8 cellular contexts compared by ENCODE assay signal in the genomic region with DNA sequence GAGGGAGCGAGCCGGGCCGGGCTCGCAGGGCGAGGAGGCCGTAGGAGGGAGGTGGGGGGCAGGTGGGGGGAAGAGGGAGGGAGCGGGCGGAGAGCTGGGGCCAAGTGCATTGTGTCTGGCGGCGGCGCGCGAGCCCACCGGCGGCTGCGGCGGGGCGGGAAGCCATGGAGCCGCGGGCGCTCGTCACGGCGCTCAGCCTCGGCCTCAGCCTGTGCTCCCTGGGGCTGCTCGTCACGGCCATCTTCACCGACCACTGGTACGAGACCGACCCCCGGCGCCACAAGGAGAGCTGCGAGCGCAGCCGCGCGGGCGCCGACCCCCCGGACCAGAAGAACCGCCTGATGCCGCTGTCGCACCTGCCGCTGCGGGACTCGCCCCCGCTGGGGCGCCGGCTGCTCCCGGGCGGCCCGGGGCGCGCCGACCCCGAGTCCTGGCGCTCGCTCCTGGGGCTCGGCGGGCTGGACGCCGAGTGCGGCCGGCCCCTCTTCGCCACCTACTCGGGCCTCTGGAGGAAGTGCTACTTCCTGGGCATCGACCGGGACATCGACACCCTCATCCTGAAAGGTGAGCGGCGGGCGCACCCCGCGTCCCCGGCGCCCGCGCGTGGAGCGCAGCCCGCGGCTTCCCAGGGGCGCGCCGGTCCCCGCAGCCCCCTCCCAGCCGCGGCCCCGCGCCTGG. TPM values are rescaled to one million over a fixed set of nuclear protein-coding genes. Genes with fewer than 3 reads are reported as not detected.
A peak's percentile ranks its signal among the peaks of the same experiment; 100 is the strongest.
DNase-seq lines count a peak whose midpoint lies in the region; ATAC-seq and TF ChIP-seq lines count a peak whose summit lies in the region.

TSS of gene TMEM178A (plus strand) at position 107 of the 678 bp plus-strand sequence. CDS start at position 165, 58 bp downstream.

- H3K4me1 Mint-ChIP-seq in activated T-cell treated with anti-CD3 and anti-CD28 coated beads, Interleukin-2, amount 50 U/mL, for 72 hours (ENCODE audit: low read depth) = peaks cover 19% of the 10 kb centered on the region

- peak within 1 kb of the TSS; percentile 37 to 73 (median 62) for H3K4me3 ChIP-seq in sigmoid colon

- peaks cover 0 to 17% (median 12%) of the 10 kb centered on the region in 4 donors for H3K4me1 ChIP-seq in sigmoid colon

- TF ChIP-seq POLR2A in sigmoid colon (IDR thresholded peaks at IDR 0.05) = no peak

- peaks cover 79% of the 10 kb centered on the region for H3K27me3 Mint-ChIP-seq in activated T-cell treated with anti-CD3 and anti-CD28 coated beads, Interleukin-2, amount 50 U/mL, for 72 hours (ENCODE audit: low read depth)

- no peaks in the 10 kb centered on the region for H3K9me3 Mint-ChIP-seq in activated T-cell treated with anti-CD3 and anti-CD28 coated beads, Interleukin-2, amount 50 U/mL, for 72 hours

- H3K27ac ChIP-seq in sigmoid colon = peak within 1 kb of the TSS in 3 of 4 donors; percentile 34 to 49 (median 35)

- no peak for DNase-seq in Right ventricle myocardium inferior (ENCODE audit: missing footprints)
- DNase-seq in cardiac septum (ENCODE audit: low spot score) = no peak
- DNase-seq in activated T-cell treated with anti-CD3 and anti-CD28 coated beads, Interleukin-2, amount 50 U/mL, for 72 hours = peak in 1 of 2 donors; percentile 9
- DNase-seq in left ventricle myocardium superior = peak; percentile 38
- DNase-seq in sigmoid colon = no peak
- DNase-seq in RPMI8226 = no peak
- DNase-seq in T-helper 9 cell = no peak

- TF ChIP-seq EP300 in sigmoid colon (IDR thresholded peaks at IDR 0.05) = no peak

- H3K27ac Mint-ChIP-seq in activated T-cell treated with anti-CD3 and anti-CD28 coated beads, Interleukin-2, amount 50 U/mL, for 72 hours = no peak within 1 kb of the TSS

- 1% methylated on average over 90 of the region's 90 CpGs for WGBS in sigmoid colon, 2 donors

- H3K36me3 Mint-ChIP-seq in activated T-cell treated with anti-CD3 and anti-CD28 coated beads, Interleukin-2, amount 50 U/mL, for 72 hours (ENCODE audit: insufficient read depth in 2 of 2) = peaks cover 2 to 7% of the 10 kb centered on the region in 2 donors

- no peak for TF ChIP-seq CTCF in sigmoid colon (IDR thresholded peaks at IDR 0.05)

- ATAC-seq in Right ventricle myocardium inferior = peak; percentile 44
- peak; percentile 52 to 55 for ATAC-seq in activated T-cell treated with anti-CD3 and anti-CD28 coated beads, Interleukin-2, amount 50 U/mL, for 72 hours (replicated peaks in 1 of 2)
- ATAC-seq in left ventricle myocardium superior = peak; percentile 61
- ATAC-seq in GM18858 (IDR thresholded peaks at IDR 0.05; ENCODE audit: unreplicated experiment) = no peak

- H3K9me3 ChIP-seq in sigmoid colon = no peaks in the 10 kb centered on the region

- intact Hi-C loops in Right ventricle myocardium inferior (cut with DNase I) (loop anchor here (5.0 kb wide), 1 partner anchor 74 kb away; no protein-coding TSS in a partner anchor), cardiac septum (cut with DNase I) (no loop called here), left ventricle myocardium superior (cut with micrococcal nuclease) (no loop called here), sigmoid colon (cut with DNase I) (no loop called here)

- no peaks in the 10 kb centered on the region for H3K36me3 ChIP-seq in sigmoid colon

- H3K4me3 Mint-ChIP-seq in activated T-cell treated with anti-CD3 and anti-CD28 coated beads, Interleukin-2, amount 50 U/mL, for 72 hours = peak within 1 kb of the TSS; percentile 80 to 92

- H3K27me3 ChIP-seq in sigmoid colon = peaks cover 0 to 50% (median 22%) of the 10 kb centered on the region in 3 donors

RNA-seq across cellular contexts. Expression of gene TMEM178A, which starts in this region (rescaled TPM):
- total RNA-seq in Right ventricle myocardium inferior (3.0 TPM), cardiac septum (2.6 TPM), left ventricle myocardium superior (3.2 TPM), sigmoid colon (1 to 10 TPM; 1.1 to 6.1 (median 3.2) TPM)
- 1 to 10 TPM; 1.5 to 1.9 TPM for total RNA-seq in activated T-cell treated with anti-CD3 and anti-CD28 coated beads, Interleukin-2, amount 50 U/mL, for 72 hours
- polyA plus RNA-seq in sigmoid colon = under 1 TPM in 2 of 3 donors, not detected in 1; 0.60 to 0.64 TPM
